8 cellular contexts compared by ENCODE assay signal in the genomic region with DNA sequence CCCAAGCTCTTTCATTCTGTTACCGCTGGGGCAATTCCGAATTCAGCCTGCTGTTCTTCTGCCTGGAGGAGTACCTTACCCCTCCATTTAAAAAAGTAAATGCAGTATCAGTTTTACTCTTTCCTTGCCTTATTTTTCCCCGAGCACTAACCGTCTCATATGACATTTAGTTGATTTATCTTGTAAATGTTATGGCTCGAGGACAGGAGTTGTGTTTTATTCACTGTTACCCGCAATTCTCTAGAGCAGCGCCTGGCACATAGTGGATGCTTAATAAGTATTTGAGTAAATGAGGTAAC. TPM values are rescaled to one million over a fixed set of nuclear protein-coding genes. Genes with fewer than 3 reads are reported as not detected.
DNase-seq lines count a peak whose midpoint lies in the region; ATAC-seq and TF ChIP-seq lines count a peak whose summit lies in the region.

No MANE protein-coding gene starts in this region.

- H3K27me3 Mint-ChIP-seq in CD4-positive, alpha-beta T cell, result no peaks in the 10 kb centered on the region

- no peaks in the 10 kb centered on the region for H3K9me3 ChIP-seq in CD4-positive, alpha-beta T cell (ENCODE audit: control insufficient read depth, low read length)
- H3K9me3 ChIP-seq in HAP-1, result no peaks in the 10 kb centered on the region; the same call in 1 of the 2 replicates

- peaks cover 53% of the 10 kb centered on the region for H3K4me1 Mint-ChIP-seq in CD4-positive, alpha-beta T cell (ENCODE audit: low read depth)

- H3K36me3 Mint-ChIP-seq in CD4-positive, alpha-beta T cell (ENCODE audit: low read depth), result peaks cover 6% of the 10 kb centered on the region

- in situ Hi-C loops in HAP-1 (cut with MboI; ENCODE audit: low sequenced_read_pairs), result no loop called here

- no peak for DNase-seq in CD4-positive, alpha-beta T cell
- no peak for DNase-seq in HAP-1 (ENCODE audit: low spot score in 2 of 2)
- DNase-seq in kidney epithelial cell (ENCODE audit: low read depth), result no peak
- no peak for DNase-seq in NCI-H2227 (lab: John Stamatoyannopoulos, UW; ENCODE audit: unreplicated experiment)

- no peak overlapping the region for H3K27ac ChIP-seq in CD4-positive, alpha-beta T cell (ENCODE audit: low read depth, low read length)

- POLR2A ChIA-PET in CD4-positive, alpha-beta T cell (lab: Charles Lee), result interaction anchor here (0.7 to 2.9 kb wide), 19 partner anchors 9 to 1059 kb away, joined by 3 to 60 read pairs (median 4); a partner anchor contains a TSS

- H3K27me3 ChIP-seq in CD4-positive, alpha-beta T cell (ENCODE audit: control insufficient read depth, insufficient read depth, low read length), result no peaks in the 10 kb centered on the region
- no peaks in the 10 kb centered on the region for H3K27me3 ChIP-seq in HAP-1 (ENCODE audit: low read depth)
- no peaks in the 10 kb centered on the region for H3K27me3 ChIP-seq in kidney epithelial cell (ENCODE audit: control insufficient read depth, insufficient read depth, low read length)

- peak; percentile 4 for ATAC-seq in CD4-positive, alpha-beta T cell (ENCODE audit: poor library complexity)
- ATAC-seq in HG02610 (IDR thresholded peaks at IDR 0.05; ENCODE audit: unreplicated experiment), result no peak
- ATAC-seq in GM19395 (IDR thresholded peaks at IDR 0.05; ENCODE audit: unreplicated experiment), result no peak
- no peak for ATAC-seq in HG02884 (IDR thresholded peaks at IDR 0.05; ENCODE audit: unreplicated experiment)

- intact Hi-C loops in CD4-positive, alpha-beta T cell (cut with DNase I, micrococcal nuclease), result loop anchor here (1.0 to 5.0 kb wide), 5 partner anchors 37 to 1061 kb away; a partner anchor contains a TSS

- no peaks in the 10 kb centered on the region for H3K9me3 Mint-ChIP-seq in CD4-positive, alpha-beta T cell

- no peaks in the 10 kb centered on the region for H3K36me3 ChIP-seq in HAP-1 (replicated peaks)
- H3K36me3 ChIP-seq in kidney epithelial cell (ENCODE audit: control insufficient read depth, insufficient read depth, low read length), result no peaks in the 10 kb centered on the region

- H3K27ac Mint-ChIP-seq in CD4-positive, alpha-beta T cell, result peak overlapping the region; percentile 88

- peak overlapping the region; percentile 92 for H3K4me3 Mint-ChIP-seq in CD4-positive, alpha-beta T cell

- H3K4me3 ChIP-seq in HAP-1 (peak overlapping the region; percentile 77), WI38 (ENCODE audit: low read depth, low read length) (peak overlapping the region; percentile 82), kidney epithelial cell (ENCODE audit: low read depth, low read length) (peak overlapping the region; percentile 89)

- peaks cover 10% of the 10 kb centered on the region for H3K4me1 ChIP-seq in HAP-1

- TF ChIP-seq CTCF in CD4-positive, alpha-beta T cell (IDR thresholded peaks at IDR 0.05), result peak; percentile 36
- TF ChIP-seq CTCF in WI38 (IDR thresholded peaks at IDR 0.05; ENCODE audit: low read depth, low read length), result no peak
- TF ChIP-seq CTCF in kidney epithelial cell (IDR thresholded peaks at IDR 0.05; ENCODE audit: insufficient read depth, low read length, poor library complexity, severe bottlenecking), result peak; percentile 11

- CTCF ChIA-PET in CD4-positive, alpha-beta T cell (lab: Charles Lee), result interaction anchor here (0.9 to 2.6 kb wide), 6 partner anchors 15 to 392 kb away, joined by 3 to 14 read pairs (median 5); a partner anchor contains a TSS

RNA-seq across cellular contexts. Expression of a gene that starts 0.4 kb away (rescaled TPM):
- 10 to 100 TPM; 15.8 to 16.4 TPM for total RNA-seq in CD4-positive, alpha-beta T cell
- 14.0 and 17.0 TPM in 2 replicates for total RNA-seq in kidney epithelial cell

RNA-seq across cellular contexts. Expression of a gene that starts 37.2 kb away (rescaled TPM):
- total RNA-seq in CD4-positive, alpha-beta T cell, result 10 to 100 TPM; 16.1 to 17.6 TPM
- total RNA-seq in kidney epithelial cell, result 45.6 and 45.8 TPM in 2 replicates
